In the genomic region with DNA sequence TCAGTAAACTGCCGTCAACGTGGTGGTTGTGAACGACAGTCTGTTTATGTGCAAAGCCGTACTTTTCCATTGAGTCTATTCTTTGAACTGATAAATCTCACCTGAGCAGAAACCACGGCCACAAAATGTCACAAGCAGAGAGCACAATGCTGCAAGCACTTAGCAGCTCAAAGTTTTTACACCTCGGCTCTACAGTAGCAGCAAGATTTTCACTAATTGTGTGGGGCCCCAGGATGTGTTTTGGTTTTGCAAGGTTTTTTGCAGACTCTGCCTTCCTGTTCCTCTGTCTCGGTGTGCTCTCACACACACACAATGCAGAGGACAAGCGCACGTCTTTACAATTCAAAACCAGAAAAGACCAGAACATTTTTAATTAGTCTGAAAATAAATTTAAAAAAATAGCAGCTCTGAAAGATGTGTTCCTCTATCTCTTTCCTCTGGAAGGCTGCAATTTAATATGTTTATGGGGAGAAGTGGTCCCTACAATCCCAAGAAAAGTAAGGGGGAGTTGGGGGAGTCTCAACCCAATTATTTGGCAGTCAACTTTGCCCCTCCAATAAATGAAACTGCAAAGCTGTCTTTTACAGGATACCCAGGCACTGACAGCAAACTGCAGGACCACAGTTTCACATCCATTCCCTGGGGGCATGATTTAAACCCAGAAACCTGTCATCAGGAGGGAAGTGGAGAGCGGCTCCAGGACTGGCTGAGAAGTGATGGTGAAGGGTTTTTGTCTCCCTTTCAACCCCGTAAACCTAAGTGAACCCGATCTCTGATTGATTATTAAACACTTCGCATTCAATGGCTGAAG, we compare ENCODE assay signal across 8 cellular contexts.
DNase-seq lines count a peak whose midpoint lies in the region; ATAC-seq and TF ChIP-seq lines count a peak whose summit lies in the region.

No MANE protein-coding gene starts in this region.

- H3K9me3 ChIP-seq in upper lobe of left lung (no peaks in the 10 kb centered on the region), uterus (no peaks in the 10 kb centered on the region)

- no peak for TF ChIP-seq CTCF in upper lobe of left lung (IDR thresholded peaks at IDR 0.05)
- no peak for TF ChIP-seq CTCF in uterus (IDR thresholded peaks at IDR 0.05)

- peak; percentile 13 to 16 for DNase-seq in activated CD8-positive, alpha-beta memory T cell treated with anti-CD3 and anti-CD28 coated beads for 4 hours (ENCODE audit: low read depth in 2 of 2)
- no peak for DNase-seq in activated CD8-positive, alpha-beta memory T cell treated with anti-CD3 and anti-CD28 coated beads, Interleukin-2, amount 50 U/mL, for 48 hours
- peak; percentile 47 for DNase-seq in activated CD4-positive, alpha-beta T cell treated with anti-CD3 and anti-CD28 coated beads for 1 hour
- DNase-seq in left colon (no peak), upper lobe of left lung (no peak), RKO (ENCODE audit: low spot score) (no peak), uterus (no peak)

- H3K4me1 ChIP-seq in upper lobe of left lung (peaks cover 6 to 27% (median 17%) of the 10 kb centered on the region in 4 donors), uterus (no peaks in the 10 kb centered on the region)

- WGBS in upper lobe of left lung, 2 donors: 34 to 45% methylated on average over 13 of the region's 13 CpGs

- peak overlapping the region in 1 of 4 donors; percentile 17 for H3K4me3 ChIP-seq in upper lobe of left lung
- H3K4me3 ChIP-seq in uterus: no peak overlapping the region

- intact Hi-C loops in left colon (cut with DNase I, micrococcal nuclease) (no loop called here), uterus (cut with DNase I; ENCODE audit: low total_unique reads) (loop anchor here (10.0 kb wide), 1 partner anchor 710 kb away; no protein-coding TSS in a partner anchor)

- no peaks in the 10 kb centered on the region for H3K27me3 ChIP-seq in upper lobe of left lung
- H3K27me3 ChIP-seq in uterus: no peaks in the 10 kb centered on the region

- H3K27ac ChIP-seq in upper lobe of left lung: peak overlapping the region in 3 of 4 donors; percentile 42 to 49 (median 48)
- no peak overlapping the region for H3K27ac ChIP-seq in uterus

- peak in 1 of 4 donors; percentile 19 for TF ChIP-seq POLR2A in upper lobe of left lung (IDR thresholded peaks at IDR 0.05)
- TF ChIP-seq POLR2A in uterus (IDR thresholded peaks at IDR 0.05): no peak

- no peak for TF ChIP-seq EP300 in upper lobe of left lung (IDR thresholded peaks at IDR 0.05)

- ATAC-seq in HG03139 (IDR thresholded peaks at IDR 0.05; ENCODE audit: unreplicated experiment) (peak; percentile 75), left colon (peak; percentile 33), upper lobe of left lung (ENCODE audit: low FRiP score in 2 of 2) (peak; percentile 39 to 42)

- H3K36me3 ChIP-seq in upper lobe of left lung: no peaks in the 10 kb centered on the region
- H3K36me3 ChIP-seq in uterus: no peaks in the 10 kb centered on the region

Comparison
In these comparisons a context has a peak if more than half of its experiments do, and no peak if none do; other contexts are left out.
1. DNase-seq: peak in activated CD8-positive, alpha-beta memory T cell treated with anti-CD3 and anti-CD28 coated beads for 4 hours (2 of 2) and activated CD4-positive, alpha-beta T cell treated with anti-CD3 and anti-CD28 coated beads for 1 hour (single experiment); none in activated CD8-positive, alpha-beta memory T cell treated with anti-CD3 and anti-CD28 coated beads, Interleukin-2, amount 50 U/mL, for 48 hours (single experiment), left colon (0 of 2), upper lobe of left lung (0 of 2), RKO (single experiment) and uterus (0 of 2).
2. H3K27ac ChIP-seq: peak in upper lobe of left lung (3 of 4); none in uterus (0 of 2).
3. Peak in every context shown above with its lines, with median percentiles within 50 percentile points of each other: ATAC-seq.